ENCODE assay signal across 8 cellular contexts in the genomic region with DNA sequence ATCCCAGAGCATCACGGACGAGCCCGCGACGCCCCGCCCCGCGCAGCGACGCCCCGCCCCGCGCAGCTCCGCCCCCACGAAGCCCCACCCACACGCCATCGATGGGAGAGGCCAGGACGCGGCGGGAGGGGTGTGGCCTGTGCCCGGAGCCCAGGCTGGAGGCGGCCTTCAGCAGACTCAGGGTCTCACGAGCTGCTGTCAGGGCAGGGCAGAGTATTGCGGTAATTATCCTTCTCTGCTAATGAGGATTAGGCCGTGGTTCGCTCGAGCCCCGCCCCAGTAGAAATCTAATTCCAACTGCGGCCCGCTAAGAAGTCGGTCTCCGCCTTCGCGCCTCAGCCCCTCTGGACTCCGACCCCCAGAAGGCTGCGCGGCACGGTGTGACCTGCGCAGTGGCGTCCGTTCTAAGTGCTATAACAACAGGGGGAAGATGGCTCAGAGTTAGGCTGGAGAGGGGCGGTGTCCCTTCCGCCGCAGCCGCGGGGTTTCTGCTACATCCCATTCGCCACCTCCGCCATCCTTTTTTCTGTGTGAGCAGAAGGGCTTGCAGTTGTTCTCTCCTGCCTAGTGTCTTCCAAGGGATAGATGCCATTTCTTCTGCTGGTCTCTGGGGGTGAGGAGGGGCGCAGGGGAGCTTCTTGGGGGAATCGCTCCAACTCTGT. TPM values are rescaled to one million over a fixed set of nuclear protein-coding genes. Genes with fewer than 3 reads are reported as not detected.
DNase-seq lines count a peak whose midpoint lies in the region; ATAC-seq and TF ChIP-seq lines count a peak whose summit lies in the region.

No MANE protein-coding gene starts in this region.

- H3K4me1 Mint-ChIP-seq in effector memory CD8-positive, alpha-beta T cell (ENCODE audit: low read depth in 2 of 2) = peaks cover 20 to 35% of the 10 kb centered on the region in 2 donors

- DNase-seq in COLO668 (lab: John Stamatoyannopoulos, UW; ENCODE audit: unreplicated experiment) = peak; percentile 98
- DNase-seq in GM20000 (ENCODE audit: low spot score) = peak; percentile 97
- DNase-seq in HS-5 (ENCODE audit: low read depth) = peak; percentile 88
- DNase-seq in NK-92 (lab: John Stamatoyannopoulos, UW; ENCODE audit: unreplicated experiment) = peak; percentile 35
- DNase-seq in activated CD8-positive, alpha-beta memory T cell treated with anti-CD3 and anti-CD28 coated beads for 4 hours (ENCODE audit: low read depth in 2 of 2) = peak; percentile 79 to 86
- peak; percentile 85 to 90 (median 88) for DNase-seq in effector memory CD8-positive, alpha-beta T cell
- peak; percentile 97 for DNase-seq in mesenchymal stem cell
- peak; percentile 85 for DNase-seq in stimulated activated CD8-positive, alpha-beta memory T cell treated with anti-CD3 and anti-CD28 coated beads, Interleukin-12 subunit alpha, Interleukin-12 subunit beta, amount 100 ng/mL, for 24 hours (ENCODE audit: extremely low read depth)

- peak overlapping the region in 1 of 2 experiments; percentile 87 for H3K4ac ChIP-seq in mesenchymal stem cell (ENCODE audit: low read depth in 1 of 2, low read length in 2 of 2)

- peak overlapping the region; percentile 86 for H3K4me2 ChIP-seq in mesenchymal stem cell (ENCODE audit: low read length, poor library complexity, severe bottlenecking)

- H3K18ac ChIP-seq in mesenchymal stem cell (ENCODE audit: low read depth in 1 of 2, low read length in 2 of 2) = peak overlapping the region; percentile 96 to 98

- H3K9me3 Mint-ChIP-seq in effector memory CD8-positive, alpha-beta T cell = peaks cover 4 to 6% of the 10 kb centered on the region in 2 donors

- no peak for TF ChIP-seq CTCF in GM20000 (IDR thresholded peaks at IDR 0.05; ENCODE audit: extremely low read depth, missing control alignments)

- no peak overlapping the region for H3K23ac ChIP-seq in mesenchymal stem cell (ENCODE audit: low read length in 2 of 2)

- H3K9me3 ChIP-seq in mesenchymal stem cell (ENCODE audit: control insufficient read depth, low read length) = peaks cover 15% of the 10 kb centered on the region

- WGBS in mesenchymal stem cell = under 1% methylated on average over 43 of the region's 50 CpGs

- peak overlapping the region; percentile 94 for H4K91ac ChIP-seq in mesenchymal stem cell (ENCODE audit: low read length)

- peaks cover 0 to 10% of the 10 kb centered on the region in 2 donors for H3K27me3 Mint-ChIP-seq in effector memory CD8-positive, alpha-beta T cell

- peaks cover 11% of the 10 kb centered on the region for H3K36me3 Mint-ChIP-seq in effector memory CD8-positive, alpha-beta T cell (ENCODE audit: insufficient read depth)

- H3K4me3 ChIP-seq in mesenchymal stem cell (ENCODE audit: insufficient read depth in 1 of 2, low read depth in 1 of 2, low read length in 2 of 2) = peak overlapping the region; percentile 91 to 96

- H3K27ac Mint-ChIP-seq in effector memory CD8-positive, alpha-beta T cell = peak overlapping the region; percentile 93

- peak overlapping the region; percentile 98 for H4K8ac ChIP-seq in mesenchymal stem cell (ENCODE audit: low read length)

- H3K4me1 ChIP-seq in mesenchymal stem cell (ENCODE audit: control insufficient read depth, insufficient read depth, low read depth, low read length) = peaks cover 2% of the 10 kb centered on the region

- H2BK12ac ChIP-seq in mesenchymal stem cell (ENCODE audit: low read length in 2 of 2) = peak overlapping the region in 1 of 2 experiments; percentile 87

- peaks cover 0 to 3% of the 10 kb centered on the region in 2 experiments for H3K36me3 ChIP-seq in mesenchymal stem cell (ENCODE audit: control insufficient read depth in 1 of 2, insufficient read depth in 2 of 2, low read depth in 1 of 2, low read length in 2 of 2)

- H2BK120ac ChIP-seq in mesenchymal stem cell (ENCODE audit: low read depth, low read length) = peak overlapping the region; percentile 49

- peak overlapping the region; percentile 91 for H2AFZ ChIP-seq in mesenchymal stem cell (ENCODE audit: low read depth, low read length)

- H2BK15ac ChIP-seq in mesenchymal stem cell (ENCODE audit: low read depth, poor library complexity, severe bottlenecking) = peak overlapping the region; percentile 93

- no peaks in the 10 kb centered on the region for H3K79me1 ChIP-seq in mesenchymal stem cell (replicated peaks; ENCODE audit: low read length, poor library complexity, severe bottlenecking)

- no peaks in the 10 kb centered on the region for H3K27me3 ChIP-seq in mesenchymal stem cell (ENCODE audit: control insufficient read depth in 1 of 2, insufficient read depth in 1 of 2, low read length in 2 of 2)

- peak; percentile 86 for ATAC-seq in effector memory CD8-positive, alpha-beta T cell (replicated peaks)

- peak overlapping the region; percentile 93 for H3K9ac ChIP-seq in mesenchymal stem cell (ENCODE audit: low read length)

- peak overlapping the region; percentile 47 to 79 for H3K14ac ChIP-seq in mesenchymal stem cell (ENCODE audit: low read length in 2 of 2)

- peak overlapping the region; percentile 96 to 97 for H3K4me3 Mint-ChIP-seq in effector memory CD8-positive, alpha-beta T cell

- H3K27ac ChIP-seq in mesenchymal stem cell (ENCODE audit: low read length, poor library complexity, severe bottlenecking) = peak overlapping the region; percentile 99

- peak overlapping the region; percentile 70 for H2BK5ac ChIP-seq in mesenchymal stem cell (ENCODE audit: low read depth, low read length, poor library complexity, severe bottlenecking)

- no peak overlapping the region for H2AK5ac ChIP-seq in mesenchymal stem cell (ENCODE audit: low read length, severe bottlenecking)

RNA-seq across cellular contexts. Expression of a gene that starts 0.3 kb away (rescaled TPM):
- 18.2 TPM for polyA plus RNA-seq in mesenchymal stem cell (2013, experiment 1 of 2)
- 19.5 TPM for polyA plus RNA-seq in mesenchymal stem cell (2013, experiment 2 of 2)

RNA-seq across cellular contexts. Expression of a gene that starts 46.3 kb away (rescaled TPM):
- 25.9 TPM for polyA plus RNA-seq in mesenchymal stem cell (2013, experiment 1 of 2)
- polyA plus RNA-seq in mesenchymal stem cell (2013, experiment 2 of 2) = 26.1 TPM

Comparison
In these comparisons a context has a peak if more than half of its experiments do, and no peak if none do; other contexts are left out.
1. Peak in every context shown above with its lines: DNase-seq, ATAC-seq, H3K4me3 ChIP-seq and H3K27ac ChIP-seq.
2. DNase-seq: peak in every context shown above with its lines; median percentile 98 in COLO668; 97 in GM20000; 97 in mesenchymal stem cell; 88 in HS-5; 88 in effector memory CD8-positive, alpha-beta T cell; 85 in stimulated activated CD8-positive, alpha-beta memory T cell treated with anti-CD3 and anti-CD28 coated beads, Interleukin-12 subunit alpha, Interleukin-12 subunit beta, amount 100 ng/mL, for 24 hours; 82 in activated CD8-positive, alpha-beta memory T cell treated with anti-CD3 and anti-CD28 coated beads for 4 hours; 35 in NK-92.